8 cellular contexts compared by ENCODE assay signal in genomic region chr2:195575879-195576391, GRCh38.
DNase-seq lines count a peak whose midpoint lies in the region; ATAC-seq and TF ChIP-seq lines count a peak whose summit lies in the region.

No MANE protein-coding gene starts in this region.

- peaks cover 51% of the 10 kb centered on the region for H3K4me1 ChIP-seq in CD8-positive, alpha-beta T cell (ENCODE audit: insufficient read depth, low read length)
- 0 out of 2 replicates have a peak, but pooled peaks cover 4% of the 10 kb centered on the region for H3K4me1 ChIP-seq in Panc1 (ENCODE audit: control insufficient read depth, insufficient read depth, low read length)

- no peaks in the 10 kb centered on the region for H3K9me3 ChIP-seq in CD8-positive, alpha-beta T cell (ENCODE audit: low read length)
- no peaks in the 10 kb centered on the region for H3K9me3 ChIP-seq in Panc1 (ENCODE audit: control insufficient read depth, insufficient read depth, low read depth, low read length)

- no peaks in the 10 kb centered on the region for H3K36me3 ChIP-seq in CD8-positive, alpha-beta T cell (ENCODE audit: insufficient read depth, low read length)
- no peaks in the 10 kb centered on the region for H3K36me3 ChIP-seq in Panc1 (ENCODE audit: control insufficient read depth, insufficient read depth, low read length)

- H3K4me3 ChIP-seq in CD8-positive, alpha-beta T cell (ENCODE audit: low read depth, low read length) = no peak overlapping the region
- H3K4me3 ChIP-seq in Panc1 (ENCODE audit: low read depth in 2 of 2, low read length in 2 of 2) = no peak overlapping the region
- H3K4me3 ChIP-seq in epithelial cell of esophagus (ENCODE audit: low read length) = no peak overlapping the region

- H3K9me3 Mint-ChIP-seq in CD8-positive, alpha-beta T cell = no peaks in the 10 kb centered on the region

- no TSS peak for BruUV-seq in Panc1 (replicated peaks; lab: Mats Ljungman, UMichigan)

- intact Hi-C loops in CD8-positive, alpha-beta T cell (cut with DNase I, micrococcal nuclease) = loop anchor here (1.0 to 5.0 kb wide), 6 partner anchors 15 to 491 kb away; partner anchors contain the start of gene DNAH7 (in 1 of the 2)
- intact Hi-C loops in Panc1 (cut with micrococcal nuclease; ENCODE audit: unreplicated experiment) = loop anchor here (5.0 kb wide), 1 partner anchor 86 kb away; no protein-coding TSS in a partner anchor

- no peaks in the 10 kb centered on the region for H3K27me3 ChIP-seq in CD8-positive, alpha-beta T cell (ENCODE audit: insufficient read depth, low read length)
- H3K27me3 ChIP-seq in Panc1 (ENCODE audit: control insufficient read depth, insufficient read depth, low read length) = no peaks in the 10 kb centered on the region

- in situ Hi-C loops in Panc1 (cut with HindIII; ENCODE audit: low pct_unique_long_range_greater_than_20kb, low sequenced_read_pairs) = no loop called here

- no peak for DNase-seq in CD8-positive, alpha-beta T cell
- DNase-seq in Panc1 (ENCODE audit: low read depth, low spot score) (no peak), epithelial cell of esophagus (ENCODE audit: low read depth) (peak; percentile 89), pons (ENCODE audit: low spot score) (peak; percentile 61), DMS114 treated with DMSO at 0.1 percent for 48 hours (lab: John Stamatoyannopoulos, UW; ENCODE audit: unreplicated experiment) (no peak), SK-N-DZ (ENCODE audit: low spot score) (no peak)

- CTCF ChIA-PET in CD8-positive, alpha-beta T cell (lab: Charles Lee) = interaction anchor here (0.7 to 3.5 kb wide), 20 partner anchors 10 to 161 kb away, joined by 3 to 26 read pairs (median 4); partner anchors contain the start of gene SLC39A10
- CTCF ChIA-PET in Panc1 (lab: Charles Lee) = interaction anchor here (1.2 kb wide), 1 partner anchor 81 kb away, joined by 3 read pairs; the partner anchor contains the start of gene SLC39A10

- TF ChIP-seq CTCF in CD8-positive, alpha-beta T cell (IDR thresholded peaks at IDR 0.05) = peak; percentile 6
- TF ChIP-seq CTCF in Panc1 (IDR thresholded peaks at IDR 0.05) (peak; percentile 60), epithelial cell of esophagus (IDR thresholded peaks at IDR 0.05; ENCODE audit: insufficient read depth, low read depth, low read length, missing control alignments) (no peak)

- no peaks in the 10 kb centered on the region for H3K27me3 Mint-ChIP-seq in CD8-positive, alpha-beta T cell (ENCODE audit: low read depth)

- peak overlapping the region; percentile 66 for H3K4me3 Mint-ChIP-seq in CD8-positive, alpha-beta T cell

- H3K36me3 Mint-ChIP-seq in CD8-positive, alpha-beta T cell = no peaks in the 10 kb centered on the region

- peaks cover 76% of the 10 kb centered on the region for H3K4me1 Mint-ChIP-seq in CD8-positive, alpha-beta T cell (ENCODE audit: low read depth)

- peak overlapping the region; percentile 84 for H3K27ac Mint-ChIP-seq in CD8-positive, alpha-beta T cell

- ATAC-seq in CD8-positive, alpha-beta T cell = peak; percentile 57
- ATAC-seq in GM18909 (IDR thresholded peaks at IDR 0.05; ENCODE audit: poor library complexity, unreplicated experiment) (peak; percentile 75), HG03103 (IDR thresholded peaks at IDR 0.05; ENCODE audit: low read depth, unreplicated experiment) (peak; percentile 51), Panc1 (peak; percentile 82)

- H3K27ac ChIP-seq in CD8-positive, alpha-beta T cell (ENCODE audit: low read depth, low read length) = no peak overlapping the region
- H3K27ac ChIP-seq in Panc1 (ENCODE audit: low read length) = no peak overlapping the region

- POLR2A ChIA-PET in CD8-positive, alpha-beta T cell (lab: Charles Lee) = interaction anchor here (1.1 to 5.1 kb wide), 6 partner anchors 11 to 84 kb away, joined by 3 to 32 read pairs (median 6); partner anchors contain the start of gene SLC39A10
- POLR2A ChIA-PET in Panc1 (lab: Charles Lee) = interaction anchor here (0.7 kb wide), 1 partner anchor 408 kb away, joined by 3 read pairs; no protein-coding TSS in a partner anchor

Comparison
In these comparisons a context has a peak if more than half of its experiments do, and no peak if none do; other contexts are left out.
1. DNase-seq: peak in epithelial cell of esophagus (single experiment) and pons (single experiment); none in CD8-positive, alpha-beta T cell (0 of 7), Panc1 (single experiment), DMS114 treated with DMSO at 0.1 percent for 48 hours (single experiment) and SK-N-DZ (single experiment).
2. Peak in every context shown above with its lines, with median percentiles within 50 percentile points of each other: ATAC-seq.